Comparison of ENCODE assay signal across 17 cellular contexts in genomic region chr7:118436663-118437062, GRCh38.
DNase-seq lines count a peak whose midpoint lies in the region; ATAC-seq, FAIRE-seq and TF ChIP-seq lines count a peak whose summit lies in the region.
"Had no signal": no experiment of that assay in that cellular context is flagged by ENCODE, and none has a peak within 500 bp of the region (broad histone marks: within the 10 kb centered on the region; RNA-seq: fewer than 3 reads in every experiment).

No MANE protein-coding gene starts in this region.

- H3K4me1 ChIP-seq in GM23338 (ENCODE audit: insufficient read depth) (peaks cover 7% of the 10 kb centered on the region; the same call in 1 of the 2 replicates), H1 (replicated peaks in 1 of 4; ENCODE audit: control insufficient read depth in 3 of 4, insufficient read depth in 4 of 4, low read length in 3 of 4) (peaks cover 0 to 3% (median 0%) of the 10 kb centered on the region in 4 experiments; a peak in 2 of 7 replicates)

- peaks cover 33% of the 10 kb centered on the region for H3K36me3 Mint-ChIP-seq in GM23338 (ENCODE audit: low read depth)
- H3K36me3 Mint-ChIP-seq: CD4-positive, alpha-beta memory T cell had no signal

- no peaks in the 10 kb centered on the region for H4K20me1 ChIP-seq in GM23338 (replicated peaks; ENCODE audit: insufficient read depth)
- no peaks in the 10 kb centered on the region for H4K20me1 ChIP-seq in H1 (replicated peaks in 1 of 2; ENCODE audit: control insufficient read depth in 1 of 2, insufficient read depth in 2 of 2, low read length in 2 of 2)

- H3K27me3 Mint-ChIP-seq in GM23338 (ENCODE audit: insufficient read depth, low read depth, poor library complexity), result peaks cover 8% of the 10 kb centered on the region
- H3K27me3 Mint-ChIP-seq: CD4-positive, alpha-beta memory T cell had no signal

- WGBS in H1 (ENCODE audit: extremely low coverage in 1 of 2, insufficient coverage in 1 of 2, insufficient read length in 1 of 2, insufficient replicate concordance in 2 of 2, low coverage in 1 of 2, low lambda C conversion rate in 2 of 2, missing lambda C conversion rate in 1 of 2), 2 experiments, result 89% methylated on average over 5 of the region's 5 CpGs; no CpG with 5 or more reads in 1 of the 2 experiments

- no peak for TF ChIP-seq POLR2A in H1 (IDR thresholded peaks at IDR 0.05; ENCODE audit: control extremely low read depth in 1 of 2, low read depth in 2 of 2, low read length in 2 of 2)

- CTCF ChIA-PET in H1 (lab: Charles Lee; ENCODE audit: partially characterized antibody), result interaction anchor here (0.5 to 1.1 kb wide), 4 partner anchors 30 to 535 kb away, joined by 3 read pairs; no protein-coding TSS in a partner anchor

- no peaks in the 10 kb centered on the region for H3K27me3 ChIP-seq in GM23338 (ENCODE audit: insufficient read depth)
- H3K27me3 ChIP-seq in H1 (replicated peaks in 1 of 4; ENCODE audit: control insufficient read depth in 3 of 4, extremely low read depth in 1 of 4, insufficient read depth in 3 of 4, low read length in 3 of 4), result no peaks in the 10 kb centered on the region

- H3K79me2 ChIP-seq in GM23338 (replicated peaks; ENCODE audit: insufficient read depth) (no peaks in the 10 kb centered on the region), H1 (ENCODE audit: control insufficient read depth in 1 of 2, insufficient read depth in 2 of 2, low read length in 2 of 2) (no peaks in the 10 kb centered on the region)

- H2AFZ ChIP-seq in GM23338, result no peak overlapping the region
- H2AFZ ChIP-seq in H1 (ENCODE audit: low read length), result no peak overlapping the region

- H3K36me3 ChIP-seq in GM23338 (ENCODE audit: insufficient read depth) (0 out of 2 replicates have a peak, but pooled peaks cover 6% of the 10 kb centered on the region), H1 (ENCODE audit: control insufficient read depth in 2 of 4, insufficient read depth in 4 of 4, low read length in 3 of 4) (no peaks in the 10 kb centered on the region)

- H3K4me3 ChIP-seq in GM23338, result no peak overlapping the region
- H3K4me3 ChIP-seq in H1 (ENCODE audit: extremely low read depth in 1 of 4, insufficient read depth in 2 of 4, low read depth in 3 of 4, low read length in 4 of 4), result no peak overlapping the region

- H3K4me3 Mint-ChIP-seq in GM23338, result no peak overlapping the region
- H3K4me3 Mint-ChIP-seq: CD4-positive, alpha-beta memory T cell had no signal

- no peak overlapping the region for H2BK15ac ChIP-seq in H1 (ENCODE audit: low read length)

- no peak overlapping the region for H3K56ac ChIP-seq in H1 (replicated peaks; ENCODE audit: insufficient read length, low read depth, low read length)

- H3K4me2 ChIP-seq in GM23338 (no peak overlapping the region), H1 (ENCODE audit: insufficient read depth in 1 of 2, low read depth in 2 of 2, low read length in 2 of 2) (no peak overlapping the region)

- no peaks in the 10 kb centered on the region for H3K23me2 ChIP-seq in H1 (ENCODE audit: low read depth, low read length)

- POLR2A ChIA-PET in H1 (lab: Charles Lee; ENCODE audit: partially characterized antibody), result no interaction called here

- no peak overlapping the region for H3K9ac ChIP-seq in H1 (replicated peaks in 1 of 4; ENCODE audit: extremely low read depth in 1 of 4, low read depth in 3 of 4, low read length in 3 of 4)

- TF ChIP-seq CTCF in GM23338 (conservative IDR thresholded peaks at IDR 0.05; ENCODE audit: low read depth in 2 of 2) (no peak), H1 (IDR thresholded peaks at IDR 0.05; ENCODE audit: control extremely low read depth in 1 of 3, insufficient read depth in 1 of 3, low read depth in 1 of 3, low read length in 3 of 3) (no peak)

- no peak for TF ChIP-seq EP300 in H1 (IDR thresholded peaks at IDR 0.05; ENCODE audit: borderline replicate concordance in 1 of 2, low read depth in 2 of 2, low read length in 2 of 2)

- peaks cover 5 to 14% of the 10 kb centered on the region in 2 experiments; a peak in 3 of 4 replicates for H3K9me3 ChIP-seq in H1 (ENCODE audit: insufficient read depth in 2 of 2, low read depth in 1 of 2, low read length in 1 of 2)

- no peak overlapping the region for H3K27ac ChIP-seq in GM23338 (ENCODE audit: low read depth)
- no peak overlapping the region for H3K27ac ChIP-seq in H1 (ENCODE audit: low read depth, low read length)

- no peak overlapping the region for H3K23ac ChIP-seq in H1 (ENCODE audit: insufficient read length)

- H2BK5ac ChIP-seq in H1 (ENCODE audit: low read depth, low read length), result no peak overlapping the region

- H3K18ac ChIP-seq in H1 (ENCODE audit: extremely low read depth, low read length), result no peak overlapping the region

- H4K8ac ChIP-seq in H1 (ENCODE audit: extremely low read depth, insufficient read depth, low read length), result no peak overlapping the region

- DNase-seq in GM23338 (ENCODE audit: low spot score) (peak; percentile 17), NCI-H526 (lab: John Stamatoyannopoulos, UW) (peak; percentile 95 to 96), H1 (ENCODE audit: low read depth in 1 of 2, low spot score in 2 of 2) (no peak), hepatic stellate cell (ENCODE audit: low spot score) (no peak)
- DNase-seq in stimulated activated naive CD8-positive, alpha-beta T cell treated with anti-CD3 and anti-CD28 coated beads, Interleukin-15, Interleukin-2, amounts not matched to agents 100 U/mL and 50 U/mL, for 24 hours, result no peak
- DNase-seq: C1 segment of cervical spinal cord; Calu3; CD4-positive, alpha-beta memory T cell; COR-L47; DMS53; DMS79 treated with DMSO at 0.1 percent for 48 hours; GOT3; H7 had no signal

- H3K9me2 ChIP-seq in GM23338 (ENCODE audit: insufficient read depth), result peaks cover 36% of the 10 kb centered on the region

- H3K4me1 Mint-ChIP-seq in GM23338, result peaks cover 14% of the 10 kb centered on the region
- H3K4me1 Mint-ChIP-seq: CD4-positive, alpha-beta memory T cell had no signal

- H3K14ac ChIP-seq in H1 (ENCODE audit: insufficient read length), result no peak overlapping the region

- no peak overlapping the region for H3K27ac Mint-ChIP-seq in GM23338
- H3K27ac Mint-ChIP-seq: CD4-positive, alpha-beta memory T cell had no signal

- H3K79me1 ChIP-seq in H1 (ENCODE audit: low read depth, low read length), result no peaks in the 10 kb centered on the region

- no peaks in the 10 kb centered on the region for H3F3A ChIP-seq in GM23338 (replicated peaks; ENCODE audit: low read depth)

- TF ChIP-seq RAD21 in H1 (IDR thresholded peaks at IDR 0.05 in 1 of 2, conservative IDR thresholded peaks at IDR 0.05 in 1 of 2; ENCODE audit: low read depth in 2 of 2, low read length in 2 of 2), result no peak

- no peak overlapping the region for H2BK120ac ChIP-seq in H1 (replicated peaks; ENCODE audit: low read depth, low read length)

- H4K91ac ChIP-seq in H1 (replicated peaks; ENCODE audit: insufficient read length, low read length), result no peak overlapping the region

- no peak overlapping the region for H2BK20ac ChIP-seq in H1 (ENCODE audit: low read length)

- no peak for FAIRE-seq in H1 (lab: Jason Lieb, UNC)
- FAIRE-seq: G401.6, GM12892 had no signal

- peaks cover 27% of the 10 kb centered on the region for H3K9me3 Mint-ChIP-seq in GM23338

- H4K5ac ChIP-seq in H1 (ENCODE audit: insufficient read length, low read depth, low read length), result no peak overlapping the region

- no peak overlapping the region for H3K4ac ChIP-seq in H1 (replicated peaks; ENCODE audit: insufficient read length, low read depth, low read length)

- no peak overlapping the region for H2AK5ac ChIP-seq in H1 (ENCODE audit: low read depth, low read length)

- no peak overlapping the region for H2BK12ac ChIP-seq in H1 (ENCODE audit: low read depth, low read length)

- ATAC-seq in GM23338 (no peak), GM21717 (IDR thresholded peaks at IDR 0.05; ENCODE audit: unreplicated experiment) (no peak)
- ATAC-seq in stimulated activated naive CD8-positive, alpha-beta T cell treated with anti-CD3 and anti-CD28 coated beads, Interleukin-15, Interleukin-2, amounts not matched to agents 100 U/mL and 50 U/mL, for 24 hours, result no peak
- ATAC-seq: HCT116 had no signal

TF ChIP-seq in GM23338, 12 proteins besides CTCF, POLR2A, EP300 and RAD21 (continues in another document):
- TF ChIP-seq STAT1 (IDR thresholded peaks at IDR 0.05; ENCODE audit: unreplicated experiment) (no peak), NANOG (IDR thresholded peaks at IDR 0.05; ENCODE audit: borderline replicate concordance) (no peak)

TF ChIP-seq in H1, 55 proteins besides CTCF, POLR2A, EP300 and RAD21:
- TF ChIP-seq TAF7 (optimal IDR thresholded peaks at IDR 0.05; ENCODE audit: borderline replicate concordance, low read depth, low read length) (no peak), E2F6 (IDR thresholded peaks at IDR 0.05) (peak; percentile 68; the same call in 1 of the 2 replicates), ATF3 (IDR thresholded peaks at IDR 0.05; ENCODE audit: insufficient read depth, low read depth, low read length) (no peak), CBX8 (IDR thresholded peaks at IDR 0.05; ENCODE audit: borderline replicate concordance, low read depth, low read length) (no peak), POLR2AphosphoS5 (IDR thresholded peaks at IDR 0.05; ENCODE audit: low read depth, low read length) (no peak), MAX (IDR thresholded peaks at IDR 0.05) (peak; percentile 53; the same call in 1 of the 2 replicates), RFX5 (IDR thresholded peaks at IDR 0.05; ENCODE audit: borderline replicate concordance, low read depth, low read length) (no peak), USF2 (IDR thresholded peaks at IDR 0.05; ENCODE audit: low read length) (no peak)

Comparison
In these comparisons a context has a peak if more than half of its experiments do, and no peak if none do; other contexts are left out.
1. DNase-seq: peak in GM23338 (single experiment) and NCI-H526 (2 of 2); none in H1 (0 of 2), stimulated activated naive CD8-positive, alpha-beta T cell treated with anti-CD3 and anti-CD28 coated beads, Interleukin-15, Interleukin-2, amounts not matched to agents 100 U/mL and 50 U/mL, for 24 hours (single experiment) and hepatic stellate cell (single experiment).